1 cellular context compared by ENCODE assay signal in the genomic region with DNA sequence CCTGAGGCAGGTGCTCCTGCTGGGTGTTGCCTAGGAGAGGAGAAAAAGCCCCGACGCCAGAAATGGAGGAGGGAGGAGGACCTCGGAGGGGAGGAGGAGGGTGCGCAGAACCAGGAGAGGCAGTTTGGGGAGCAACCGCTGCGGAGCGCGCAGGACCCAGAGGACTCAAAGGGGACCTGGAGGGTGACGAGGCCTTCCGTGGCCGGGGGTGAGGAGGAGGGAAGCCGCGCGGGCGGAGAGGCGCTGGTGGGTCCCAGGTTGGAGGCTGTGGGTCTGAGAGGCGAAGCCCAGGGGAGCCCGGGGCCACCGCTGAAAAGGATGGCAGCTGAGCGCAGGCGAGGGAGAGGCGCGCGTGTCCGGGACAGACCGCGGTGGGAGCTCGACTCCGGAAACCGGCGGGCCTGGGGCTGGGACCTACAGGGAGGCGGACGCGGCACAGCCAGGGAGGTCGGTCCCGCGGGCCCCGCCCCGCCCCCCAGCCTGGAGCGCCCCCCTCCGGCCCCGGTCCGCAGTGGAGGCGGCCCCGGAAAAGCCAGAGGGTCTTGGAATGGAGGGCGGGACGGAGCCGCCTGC.
A peak's percentile ranks its signal among the peaks of the same experiment; 100 is the strongest.
TF ChIP-seq lines count a peak whose summit lies in the region.

No MANE protein-coding gene starts in this region.

TF ChIP-seq in HEK293, 187 proteins besides CTCF, POLR2A, EP300 and RAD21 (continued from another document and continues in another):
- TF ChIP-seq, protein P1, sequence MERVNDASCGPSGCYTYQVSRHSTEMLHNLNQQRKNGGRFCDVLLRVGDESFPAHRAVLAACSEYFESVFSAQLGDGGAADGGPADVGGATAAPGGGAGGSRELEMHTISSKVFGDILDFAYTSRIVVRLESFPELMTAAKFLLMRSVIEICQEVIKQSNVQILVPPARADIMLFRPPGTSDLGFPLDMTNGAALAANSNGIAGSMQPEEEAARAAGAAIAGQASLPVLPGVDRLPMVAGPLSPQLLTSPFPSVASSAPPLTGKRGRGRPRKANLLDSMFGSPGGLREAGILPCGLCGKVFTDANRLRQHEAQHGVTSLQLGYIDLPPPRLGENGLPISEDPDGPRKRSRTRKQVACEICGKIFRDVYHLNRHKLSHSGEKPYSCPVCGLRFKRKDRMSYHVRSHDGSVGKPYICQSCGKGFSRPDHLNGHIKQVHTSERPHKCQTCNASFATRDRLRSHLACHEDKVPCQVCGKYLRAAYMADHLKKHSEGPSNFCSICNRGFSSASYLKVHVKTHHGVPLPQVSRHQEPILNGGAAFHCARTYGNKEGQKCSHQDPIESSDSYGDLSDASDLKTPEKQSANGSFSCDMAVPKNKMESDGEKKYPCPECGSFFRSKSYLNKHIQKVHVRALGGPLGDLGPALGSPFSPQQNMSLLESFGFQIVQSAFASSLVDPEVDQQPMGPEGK (tag by site-specific recombination; IDR thresholded peaks at IDR 0.05) = peak; percentile 61
- TF ChIP-seq ZFP69B (tag by site-specific recombination; IDR thresholded peaks at IDR 0.05) = peak; percentile 88
- no peak for TF ChIP-seq MZF1 (tag by site-specific recombination; IDR thresholded peaks at IDR 0.05; ENCODE audit: borderline replicate concordance)
- TF ChIP-seq, protein P2, sequence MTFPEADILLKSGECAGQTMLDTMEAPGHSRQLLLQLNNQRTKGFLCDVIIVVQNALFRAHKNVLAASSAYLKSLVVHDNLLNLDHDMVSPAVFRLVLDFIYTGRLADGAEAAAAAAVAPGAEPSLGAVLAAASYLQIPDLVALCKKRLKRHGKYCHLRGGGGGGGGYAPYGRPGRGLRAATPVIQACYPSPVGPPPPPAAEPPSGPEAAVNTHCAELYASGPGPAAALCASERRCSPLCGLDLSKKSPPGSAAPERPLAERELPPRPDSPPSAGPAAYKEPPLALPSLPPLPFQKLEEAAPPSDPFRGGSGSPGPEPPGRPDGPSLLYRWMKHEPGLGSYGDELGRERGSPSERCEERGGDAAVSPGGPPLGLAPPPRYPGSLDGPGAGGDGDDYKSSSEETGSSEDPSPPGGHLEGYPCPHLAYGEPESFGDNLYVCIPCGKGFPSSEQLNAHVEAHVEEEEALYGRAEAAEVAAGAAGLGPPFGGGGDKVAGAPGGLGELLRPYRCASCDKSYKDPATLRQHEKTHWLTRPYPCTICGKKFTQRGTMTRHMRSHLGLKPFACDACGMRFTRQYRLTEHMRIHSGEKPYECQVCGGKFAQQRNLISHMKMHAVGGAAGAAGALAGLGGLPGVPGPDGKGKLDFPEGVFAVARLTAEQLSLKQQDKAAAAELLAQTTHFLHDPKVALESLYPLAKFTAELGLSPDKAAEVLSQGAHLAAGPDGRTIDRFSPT (tag by site-specific recombination; IDR thresholded peaks at IDR 0.05) = 0 out of 2 replicates have a peak, but pooled peaks have one; percentile 44
- no peak for TF ChIP-seq KLF9 (tag by site-specific recombination; IDR thresholded peaks at IDR 0.05; ENCODE audit: low read depth)
- TF ChIP-seq GLI2 (tag by site-specific recombination; IDR thresholded peaks at IDR 0.05; ENCODE audit: borderline replicate concordance, low read depth) = no peak
- 0 out of 2 replicates have a peak, but pooled peaks have one; percentile 38 for TF ChIP-seq ZNF777 (tag by site-specific recombination; IDR thresholded peaks at IDR 0.05; ENCODE audit: borderline replicate concordance)
- no peak for TF ChIP-seq IKZF3 (tag by site-specific recombination; IDR thresholded peaks at IDR 0.05)
- TF ChIP-seq ZNF133 (tag by site-specific recombination; IDR thresholded peaks at IDR 0.05) = no peak
- 0 out of 2 replicates have a peak, but pooled peaks have one; percentile 41 for TF ChIP-seq ZBTB48 (tag by site-specific recombination; IDR thresholded peaks at IDR 0.05)
- TF ChIP-seq, protein P3, sequence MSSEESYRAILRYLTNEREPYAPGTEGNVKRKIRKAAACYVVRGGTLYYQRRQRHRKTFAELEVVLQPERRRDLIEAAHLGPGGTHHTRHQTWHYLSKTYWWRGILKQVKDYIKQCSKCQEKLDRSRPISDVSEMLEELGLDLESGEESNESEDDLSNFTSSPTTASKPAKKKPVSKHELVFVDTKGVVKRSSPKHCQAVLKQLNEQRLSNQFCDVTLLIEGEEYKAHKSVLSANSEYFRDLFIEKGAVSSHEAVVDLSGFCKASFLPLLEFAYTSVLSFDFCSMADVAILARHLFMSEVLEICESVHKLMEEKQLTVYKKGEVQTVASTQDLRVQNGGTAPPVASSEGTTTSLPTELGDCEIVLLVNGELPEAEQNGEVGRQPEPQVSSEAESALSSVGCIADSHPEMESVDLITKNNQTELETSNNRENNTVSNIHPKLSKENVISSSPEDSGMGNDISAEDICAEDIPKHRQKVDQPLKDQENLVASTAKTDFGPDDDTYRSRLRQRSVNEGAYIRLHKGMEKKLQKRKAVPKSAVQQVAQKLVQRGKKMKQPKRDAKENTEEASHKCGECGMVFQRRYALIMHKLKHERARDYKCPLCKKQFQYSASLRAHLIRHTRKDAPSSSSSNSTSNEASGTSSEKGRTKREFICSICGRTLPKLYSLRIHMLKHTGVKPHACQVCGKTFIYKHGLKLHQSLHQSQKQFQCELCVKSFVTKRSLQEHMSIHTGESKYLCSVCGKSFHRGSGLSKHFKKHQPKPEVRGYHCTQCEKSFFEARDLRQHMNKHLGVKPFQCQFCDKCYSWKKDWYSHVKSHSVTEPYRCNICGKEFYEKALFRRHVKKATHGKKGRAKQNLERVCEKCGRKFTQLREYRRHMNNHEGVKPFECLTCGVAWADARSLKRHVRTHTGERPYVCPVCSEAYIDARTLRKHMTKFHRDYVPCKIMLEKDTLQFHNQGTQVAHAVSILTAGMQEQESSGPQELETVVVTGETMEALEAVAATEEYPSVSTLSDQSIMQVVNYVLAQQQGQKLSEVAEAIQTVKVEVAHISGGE (tag by site-specific recombination; conservative IDR thresholded peaks at IDR 0.05; ENCODE audit: low read depth) = peak; percentile 26; the same call in 1 of the 2 replicates
- TF ChIP-seq, protein P4, sequence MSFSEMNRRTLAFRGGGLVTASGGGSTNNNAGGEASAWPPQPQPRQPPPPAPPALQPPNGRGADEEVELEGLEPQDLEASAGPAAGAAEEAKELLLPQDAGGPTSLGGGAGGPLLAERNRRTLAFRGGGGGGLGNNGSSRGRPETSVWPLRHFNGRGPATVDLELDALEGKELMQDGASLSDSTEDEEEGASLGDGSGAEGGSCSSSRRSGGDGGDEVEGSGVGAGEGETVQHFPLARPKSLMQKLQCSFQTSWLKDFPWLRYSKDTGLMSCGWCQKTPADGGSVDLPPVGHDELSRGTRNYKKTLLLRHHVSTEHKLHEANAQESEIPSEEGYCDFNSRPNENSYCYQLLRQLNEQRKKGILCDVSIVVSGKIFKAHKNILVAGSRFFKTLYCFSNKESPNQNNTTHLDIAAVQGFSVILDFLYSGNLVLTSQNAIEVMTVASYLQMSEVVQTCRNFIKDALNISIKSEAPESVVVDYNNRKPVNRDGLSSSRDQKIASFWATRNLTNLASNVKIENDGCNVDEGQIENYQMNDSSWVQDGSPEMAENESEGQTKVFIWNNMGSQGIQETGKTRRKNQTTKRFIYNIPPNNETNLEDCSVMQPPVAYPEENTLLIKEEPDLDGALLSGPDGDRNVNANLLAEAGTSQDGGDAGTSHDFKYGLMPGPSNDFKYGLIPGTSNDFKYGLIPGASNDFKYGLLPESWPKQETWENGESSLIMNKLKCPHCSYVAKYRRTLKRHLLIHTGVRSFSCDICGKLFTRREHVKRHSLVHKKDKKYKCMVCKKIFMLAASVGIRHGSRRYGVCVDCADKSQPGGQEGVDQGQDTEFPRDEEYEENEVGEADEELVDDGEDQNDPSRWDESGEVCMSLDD (tag by site-specific recombination; IDR thresholded peaks at IDR 0.05) = peak; percentile 77; the same call in 1 of the 2 replicates
- TF ChIP-seq, protein P5, sequence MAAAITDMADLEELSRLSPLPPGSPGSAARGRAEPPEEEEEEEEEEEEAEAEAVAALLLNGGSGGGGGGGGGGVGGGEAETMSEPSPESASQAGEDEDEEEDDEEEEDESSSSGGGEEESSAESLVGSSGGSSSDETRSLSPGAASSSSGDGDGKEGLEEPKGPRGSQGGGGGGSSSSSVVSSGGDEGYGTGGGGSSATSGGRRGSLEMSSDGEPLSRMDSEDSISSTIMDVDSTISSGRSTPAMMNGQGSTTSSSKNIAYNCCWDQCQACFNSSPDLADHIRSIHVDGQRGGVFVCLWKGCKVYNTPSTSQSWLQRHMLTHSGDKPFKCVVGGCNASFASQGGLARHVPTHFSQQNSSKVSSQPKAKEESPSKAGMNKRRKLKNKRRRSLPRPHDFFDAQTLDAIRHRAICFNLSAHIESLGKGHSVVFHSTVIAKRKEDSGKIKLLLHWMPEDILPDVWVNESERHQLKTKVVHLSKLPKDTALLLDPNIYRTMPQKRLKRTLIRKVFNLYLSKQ (tag by site-specific recombination; IDR thresholded peaks at IDR 0.05; ENCODE audit: borderline replicate concordance) = no peak
- TF ChIP-seq ZNF768 (tag by site-specific recombination; IDR thresholded peaks at IDR 0.05) = no peak
- 0 out of 2 replicates have a peak, but pooled peaks have one; percentile 18 for TF ChIP-seq ZNF423 (tag by site-specific recombination; IDR thresholded peaks at IDR 0.05)
- TF ChIP-seq, protein P6, sequence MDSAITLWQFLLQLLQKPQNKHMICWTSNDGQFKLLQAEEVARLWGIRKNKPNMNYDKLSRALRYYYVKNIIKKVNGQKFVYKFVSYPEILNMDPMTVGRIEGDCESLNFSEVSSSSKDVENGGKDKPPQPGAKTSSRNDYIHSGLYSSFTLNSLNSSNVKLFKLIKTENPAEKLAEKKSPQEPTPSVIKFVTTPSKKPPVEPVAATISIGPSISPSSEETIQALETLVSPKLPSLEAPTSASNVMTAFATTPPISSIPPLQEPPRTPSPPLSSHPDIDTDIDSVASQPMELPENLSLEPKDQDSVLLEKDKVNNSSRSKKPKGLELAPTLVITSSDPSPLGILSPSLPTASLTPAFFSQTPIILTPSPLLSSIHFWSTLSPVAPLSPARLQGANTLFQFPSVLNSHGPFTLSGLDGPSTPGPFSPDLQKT (IDR thresholded peaks at IDR 0.05; ENCODE audit: borderline replicate concordance, low read depth, low read length) = no peak
- TF ChIP-seq SP2 (tag by site-specific recombination; IDR thresholded peaks at IDR 0.05) = peak; percentile 53
- no peak for TF ChIP-seq ZNF266 (tag by site-specific recombination; IDR thresholded peaks at IDR 0.05; ENCODE audit: low read depth)
- TF ChIP-seq ZFHX2 (tag by site-specific recombination; conservative IDR thresholded peaks at IDR 0.05) = peak; percentile 66
- peak; percentile 40; the same call in 1 of the 2 replicates for TF ChIP-seq ZNF629 (tag by site-specific recombination; IDR thresholded peaks at IDR 0.05)
- TF ChIP-seq ZNF391 (tag by site-specific recombination; IDR thresholded peaks at IDR 0.05; ENCODE audit: borderline replicate concordance, low read depth) = no peak
- TF ChIP-seq ZNF785 (tag by site-specific recombination; IDR thresholded peaks at IDR 0.05) = no peak
- TF ChIP-seq, protein P7, sequence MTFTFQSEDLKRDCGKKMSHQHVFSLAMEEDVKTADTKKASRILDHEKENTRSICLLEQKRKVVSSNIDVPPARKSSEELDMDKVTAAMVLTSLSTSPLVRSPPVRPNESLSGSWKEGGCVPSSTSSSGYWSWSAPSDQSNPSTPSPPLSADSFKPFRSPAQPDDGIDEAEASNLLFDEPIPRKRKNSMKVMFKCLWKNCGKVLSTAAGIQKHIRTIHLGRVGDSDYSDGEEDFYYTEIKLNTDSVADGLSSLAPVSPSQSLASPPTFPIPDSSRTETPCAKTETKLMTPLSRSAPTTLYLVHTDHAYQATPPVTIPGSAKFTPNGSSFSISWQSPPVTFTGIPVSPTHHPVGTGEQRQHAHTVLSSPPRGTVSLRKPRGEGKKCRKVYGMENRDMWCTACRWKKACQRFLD (tag by site-specific recombination; IDR thresholded peaks at IDR 0.05) = no peak
- peak; percentile 98 for TF ChIP-seq ZNF335 (tag by site-specific recombination; conservative IDR thresholded peaks at IDR 0.05)
- TF ChIP-seq ZNF76 (tag by site-specific recombination; IDR thresholded peaks at IDR 0.05; ENCODE audit: borderline replicate concordance, low read depth) = no peak
- TF ChIP-seq, protein P8, sequence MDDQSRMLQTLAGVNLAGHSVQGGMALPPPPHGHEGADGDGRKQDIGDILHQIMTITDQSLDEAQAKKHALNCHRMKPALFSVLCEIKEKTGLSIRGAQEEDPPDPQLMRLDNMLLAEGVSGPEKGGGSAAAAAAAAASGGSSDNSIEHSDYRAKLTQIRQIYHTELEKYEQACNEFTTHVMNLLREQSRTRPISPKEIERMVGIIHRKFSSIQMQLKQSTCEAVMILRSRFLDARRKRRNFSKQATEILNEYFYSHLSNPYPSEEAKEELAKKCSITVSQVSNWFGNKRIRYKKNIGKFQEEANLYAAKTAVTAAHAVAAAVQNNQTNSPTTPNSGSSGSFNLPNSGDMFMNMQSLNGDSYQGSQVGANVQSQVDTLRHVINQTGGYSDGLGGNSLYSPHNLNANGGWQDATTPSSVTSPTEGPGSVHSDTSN (CRISPR knock-in tag; IDR thresholded peaks at IDR 0.05) = peak; percentile 18; the same call in 1 of the 2 replicates
- TF ChIP-seq ZNF114 (tag by site-specific recombination; IDR thresholded peaks at IDR 0.05) = no peak
- no peak for TF ChIP-seq ZNF404 (tag by site-specific recombination; IDR thresholded peaks at IDR 0.05)
- TF ChIP-seq, protein P9, sequence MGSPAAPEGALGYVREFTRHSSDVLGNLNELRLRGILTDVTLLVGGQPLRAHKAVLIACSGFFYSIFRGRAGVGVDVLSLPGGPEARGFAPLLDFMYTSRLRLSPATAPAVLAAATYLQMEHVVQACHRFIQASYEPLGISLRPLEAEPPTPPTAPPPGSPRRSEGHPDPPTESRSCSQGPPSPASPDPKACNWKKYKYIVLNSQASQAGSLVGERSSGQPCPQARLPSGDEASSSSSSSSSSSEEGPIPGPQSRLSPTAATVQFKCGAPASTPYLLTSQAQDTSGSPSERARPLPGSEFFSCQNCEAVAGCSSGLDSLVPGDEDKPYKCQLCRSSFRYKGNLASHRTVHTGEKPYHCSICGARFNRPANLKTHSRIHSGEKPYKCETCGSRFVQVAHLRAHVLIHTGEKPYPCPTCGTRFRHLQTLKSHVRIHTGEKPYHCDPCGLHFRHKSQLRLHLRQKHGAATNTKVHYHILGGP (tag by site-specific recombination; IDR thresholded peaks at IDR 0.05) = no peak
- TF ChIP-seq, protein P10, sequence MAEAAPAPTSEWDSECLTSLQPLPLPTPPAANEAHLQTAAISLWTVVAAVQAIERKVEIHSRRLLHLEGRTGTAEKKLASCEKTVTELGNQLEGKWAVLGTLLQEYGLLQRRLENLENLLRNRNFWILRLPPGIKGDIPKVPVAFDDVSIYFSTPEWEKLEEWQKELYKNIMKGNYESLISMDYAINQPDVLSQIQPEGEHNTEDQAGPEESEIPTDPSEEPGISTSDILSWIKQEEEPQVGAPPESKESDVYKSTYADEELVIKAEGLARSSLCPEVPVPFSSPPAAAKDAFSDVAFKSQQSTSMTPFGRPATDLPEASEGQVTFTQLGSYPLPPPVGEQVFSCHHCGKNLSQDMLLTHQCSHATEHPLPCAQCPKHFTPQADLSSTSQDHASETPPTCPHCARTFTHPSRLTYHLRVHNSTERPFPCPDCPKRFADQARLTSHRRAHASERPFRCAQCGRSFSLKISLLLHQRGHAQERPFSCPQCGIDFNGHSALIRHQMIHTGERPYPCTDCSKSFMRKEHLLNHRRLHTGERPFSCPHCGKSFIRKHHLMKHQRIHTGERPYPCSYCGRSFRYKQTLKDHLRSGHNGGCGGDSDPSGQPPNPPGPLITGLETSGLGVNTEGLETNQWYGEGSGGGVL (tag by site-specific recombination; IDR thresholded peaks at IDR 0.05) = peak; percentile 42
- TF ChIP-seq, protein P11, sequence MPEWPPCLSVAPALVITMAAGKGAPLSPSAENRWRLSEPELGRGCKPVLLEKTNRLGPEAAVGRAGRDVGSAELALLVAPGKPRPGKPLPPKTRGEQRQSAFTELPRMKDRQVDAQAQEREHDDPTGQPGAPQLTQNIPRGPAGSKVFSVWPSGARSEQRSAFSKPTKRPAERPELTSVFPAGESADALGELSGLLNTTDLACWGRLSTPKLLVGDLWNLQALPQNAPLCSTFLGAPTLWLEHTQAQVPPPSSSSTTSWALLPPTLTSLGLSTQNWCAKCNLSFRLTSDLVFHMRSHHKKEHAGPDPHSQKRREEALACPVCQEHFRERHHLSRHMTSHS (tag by site-specific recombination; IDR thresholded peaks at IDR 0.05) = no peak
- peak; percentile 55; the same call in 1 of the 2 replicates for TF ChIP-seq ZNF501 (tag by site-specific recombination; IDR thresholded peaks at IDR 0.05)
